8 cellular contexts compared by ENCODE assay signal in the genomic region with DNA sequence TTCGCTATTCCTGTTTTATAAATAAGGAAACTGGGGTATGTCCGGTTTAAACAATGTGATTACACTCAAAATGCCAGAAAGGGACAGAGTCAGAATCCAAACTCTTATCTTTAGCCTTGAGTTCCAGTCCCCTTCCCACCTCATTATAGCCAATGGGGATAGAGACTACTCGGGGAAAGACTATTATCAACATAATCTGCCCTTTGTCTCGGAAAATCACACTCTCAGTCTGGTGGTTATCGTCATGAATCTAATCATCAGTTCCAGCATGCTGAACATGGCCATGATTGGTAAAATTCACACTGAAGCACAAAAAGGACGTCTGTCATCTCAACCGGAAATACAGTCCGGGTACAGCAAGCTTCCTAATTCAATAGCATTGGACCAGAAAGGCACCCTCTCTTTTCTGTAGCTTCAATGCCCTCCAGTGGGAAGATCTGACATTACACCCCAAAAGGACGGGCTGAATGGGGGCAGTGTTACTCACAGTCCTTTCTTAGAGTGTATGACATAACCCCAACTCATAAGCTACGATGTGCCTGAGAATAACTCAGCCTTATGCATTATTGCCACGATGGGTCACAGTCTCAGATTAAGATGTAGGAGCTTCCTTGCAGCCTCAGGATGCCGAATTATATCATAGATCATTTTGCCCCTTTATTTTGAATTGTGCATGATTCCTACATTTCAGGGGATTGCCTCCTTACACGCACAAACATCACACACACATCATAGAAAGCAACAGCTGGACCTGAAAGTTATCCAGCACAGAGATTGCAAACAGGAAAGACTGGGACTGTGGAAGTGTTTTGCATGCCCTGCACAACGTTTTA.
A peak's percentile ranks its signal among the peaks of the same experiment; 100 is the strongest.
DNase-seq lines count a peak whose midpoint lies in the region; ATAC-seq and TF ChIP-seq lines count a peak whose summit lies in the region.

No MANE protein-coding gene starts in this region.

- H3K27ac ChIP-seq in right cardiac atrium (ENCODE audit: low read length) = no peak overlapping the region

- ATAC-seq in right cardiac atrium (peak; percentile 95 to 96), sciatic nerve (peak; percentile 90)

- H3K27me3 ChIP-seq in H7 (ENCODE audit: control insufficient read depth, insufficient read depth, low read length) (no peaks in the 10 kb centered on the region), right cardiac atrium (ENCODE audit: control insufficient read depth, insufficient read depth) (no peaks in the 10 kb centered on the region)

- 15% methylated on average over 14 of the region's 14 CpGs for WGBS in right cardiac atrium

- H3K4me3 ChIP-seq in H7 (ENCODE audit: insufficient read depth, low read depth, low read length) (no peak overlapping the region), right cardiac atrium (ENCODE audit: low read length) (peak overlapping the region; percentile 37)

- DNase-seq in H7 (peak; percentile 16), LHCN-M2 (ENCODE audit: low read depth) (peak; percentile 62), SKM-1 (lab: John Stamatoyannopoulos, UW; ENCODE audit: unreplicated experiment) (peak; percentile 83), amniotic epithelial cell (ENCODE audit: low read depth) (peak; percentile 30), right cardiac atrium (peak; percentile 30 to 44 (median 44)), sciatic nerve (ENCODE audit: low spot score) (peak; percentile 70), mesenteric fat pad (ENCODE audit: low spot score) (no peak)

- TF ChIP-seq CTCF in GM12874 (IDR thresholded peaks at IDR 0.05; ENCODE audit: insufficient read depth, low read depth, low read length) = peak; percentile 62

- no peaks in the 10 kb centered on the region for H3K4me1 ChIP-seq in right cardiac atrium (ENCODE audit: control insufficient read depth, insufficient read depth, low read length)

- no peaks in the 10 kb centered on the region for H3K9me3 ChIP-seq in right cardiac atrium (ENCODE audit: control insufficient read depth, low read length)

- no peaks in the 10 kb centered on the region for H3K36me3 ChIP-seq in H7 (replicated peaks; ENCODE audit: control insufficient read depth, insufficient read depth, low read length)

- intact Hi-C loops in right cardiac atrium (cut with DNase I) (loop anchor here in 2 of 4 donors (2.0 to 10.0 kb wide), 2 partner anchors 306 to 310 kb away; no protein-coding TSS in a partner anchor), sciatic nerve (cut with DNase I) (no loop called here)
